23 cellular contexts compared by ENCODE assay signal in the genomic region with DNA sequence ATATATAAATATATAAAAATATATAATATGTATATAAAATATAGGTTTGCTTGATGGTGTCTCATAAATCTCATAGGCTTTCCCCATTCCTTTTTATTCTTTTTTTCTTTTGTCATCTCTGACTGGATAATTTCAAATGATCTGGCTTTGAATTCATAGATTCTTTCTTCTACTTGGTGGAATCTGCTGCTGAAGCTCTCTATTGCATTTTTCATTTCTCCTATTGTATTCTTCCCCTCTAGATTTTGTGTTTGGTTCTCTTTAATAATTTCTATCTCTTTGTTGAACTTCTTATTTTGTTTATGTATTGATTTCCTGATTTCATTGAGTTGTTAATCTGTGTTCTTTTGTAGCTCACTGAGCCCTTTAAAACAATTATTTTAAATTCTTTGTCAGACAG.
"Had no signal": no experiment of that assay in that cellular context is flagged by ENCODE, and none has a peak within 500 bp of the region (broad histone marks: within the 10 kb centered on the region; RNA-seq: fewer than 3 reads in every experiment).

No MANE protein-coding gene starts in this region.

- ATAC-seq: foreskin keratinocyte; gastrocnemius medialis; heart right ventricle; left cardiac atrium; left lung; left ventricle myocardium superior; lower lobe of right lung; mucosa of descending colon; naive thymus-derived CD8-positive, alpha-beta T cell had no signal

- FAIRE-seq: endothelial cell of umbilical vein, islet of Langerhans, keratinocyte had no signal

- H3K27me3 ChIP-seq: dorsolateral prefrontal cortex, esophagus muscularis mucosa, foreskin keratinocyte, gastrocnemius medialis, left lung had no signal

- H3K9me3 ChIP-seq: lower lobe of right lung had no signal

- H3K36me3 ChIP-seq: esophagus muscularis mucosa, gastrocnemius medialis, heart right ventricle, left lung, lower lobe of right lung had no signal

- DNase-seq: dermis blood vessel endothelial cell; dorsolateral prefrontal cortex; effector CD4-positive, alpha-beta T cell; effector memory CD4-positive, alpha-beta T cell; foreskin keratinocyte; gastrocnemius medialis; glutamatergic neuron; head of caudate nucleus; heart right ventricle; hippocampal formation; left cardiac atrium; left lung; left ventricle myocardium superior; lower lobe of right lung; mesenchymal stem cell; mucosa of descending colon; naive B cell; naive thymus-derived CD8-positive, alpha-beta T cell had no signal

- H3K27ac ChIP-seq: coronary artery, dorsolateral prefrontal cortex, esophagus muscularis mucosa, foreskin keratinocyte, gastrocnemius medialis, heart right ventricle, left lung, lower lobe of right lung had no signal

- H3K4me1 ChIP-seq: esophagus muscularis mucosa, foreskin keratinocyte, gastrocnemius medialis, heart right ventricle, left lung, lower lobe of right lung had no signal

- H3K4me3 ChIP-seq: coronary artery, dorsolateral prefrontal cortex, esophagus muscularis mucosa, heart right ventricle, left lung, lower lobe of right lung, mucosa of descending colon had no signal
